In the genomic region with DNA sequence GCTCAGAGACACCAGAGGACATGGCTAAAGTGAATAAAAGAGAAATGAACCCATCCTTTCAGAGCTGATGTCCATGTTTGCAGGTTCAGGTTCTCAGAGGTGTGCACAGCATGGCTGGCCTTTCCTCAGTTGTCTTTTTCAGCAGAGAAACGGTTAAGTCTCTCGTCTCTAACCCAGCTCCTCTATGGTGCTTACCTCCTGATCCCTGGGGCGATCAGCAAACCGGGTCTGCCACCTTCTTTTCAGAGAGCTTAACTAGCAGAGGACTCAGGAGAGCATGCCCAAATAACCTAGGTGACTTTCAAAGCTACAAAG, we compare ENCODE assay signal across 11 cellular contexts. TPM values are rescaled to one million over a fixed set of nuclear protein-coding genes. Genes with fewer than 3 reads are reported as not detected.
A peak's percentile ranks its signal among the peaks of the same experiment; 100 is the strongest.
DNase-seq lines count a peak whose midpoint lies in the region; ATAC-seq, FAIRE-seq and TF ChIP-seq lines count a peak whose summit lies in the region.
"Had no signal": no experiment of that assay in that cellular context is flagged by ENCODE, and none has a peak within 500 bp of the region (broad histone marks: within the 10 kb centered on the region; RNA-seq: fewer than 3 reads in every experiment).

No MANE protein-coding gene starts in this region.

- H3K27me3 Mint-ChIP-seq in activated CD8-positive, alpha-beta T cell treated with anti-CD3 and anti-CD28 coated beads for 36 hours: no peaks in the 10 kb centered on the region
- peaks cover 0 to 19% of the 10 kb centered on the region in 2 donors for H3K27me3 Mint-ChIP-seq in natural killer cell treated with Interleukin-12 subunit alpha and Interleukin-12 subunit beta and Interleukin-15 and Interleukin-18, amount 100 ng/mL, for 72 hours

- ATAC-seq in HG02588 (IDR thresholded peaks at IDR 0.05; ENCODE audit: unreplicated experiment) (peak; percentile 18), HG03280 (IDR thresholded peaks at IDR 0.05; ENCODE audit: unreplicated experiment) (no peak), GM21515 (IDR thresholded peaks at IDR 0.05; ENCODE audit: unreplicated experiment) (no peak)
- no peak for ATAC-seq in activated CD8-positive, alpha-beta T cell treated with anti-CD3 and anti-CD28 coated beads for 36 hours
- ATAC-seq in natural killer cell treated with Interleukin-12 subunit alpha and Interleukin-12 subunit beta and Interleukin-15 and Interleukin-18, amount 100 ng/mL, for 72 hours: no peak

- intact Hi-C loops in activated CD8-positive, alpha-beta T cell treated with anti-CD3 and anti-CD28 coated beads for 36 hours (cut with micrococcal nuclease): loop anchor here (5.0 kb wide), 1 partner anchor 64 kb away; no protein-coding TSS in a partner anchor

- POLR2A ChIA-PET in activated CD8-positive, alpha-beta T cell treated with anti-CD3 and anti-CD28 coated beads for 36 hours (lab: Charles Lee): interaction anchor here (1.2 to 4.1 kb wide), 6 partner anchors 9 to 68 kb away, joined by 4 to 33 read pairs (median 8); a partner anchor contains a TSS

- CTCF ChIA-PET in activated CD8-positive, alpha-beta T cell treated with anti-CD3 and anti-CD28 coated beads for 36 hours (lab: Charles Lee): interaction anchor here (1.0 to 5.0 kb wide), 8 partner anchors 9 to 873 kb away, joined by 3 to 46 read pairs (median 4); a partner anchor contains a TSS

- TF ChIP-seq CTCF in activated CD8-positive, alpha-beta T cell treated with anti-CD3 and anti-CD28 coated beads for 36 hours (IDR thresholded peaks at IDR 0.05): no peak

- no peak for FAIRE-seq in GM12891 (lab: Jason Lieb, UNC)
- FAIRE-seq: astrocyte, islet of Langerhans had no signal

- peak overlapping the region; percentile 94 for H3K27ac Mint-ChIP-seq in activated CD8-positive, alpha-beta T cell treated with anti-CD3 and anti-CD28 coated beads for 36 hours
- peak overlapping the region; percentile 96 to 97 for H3K27ac Mint-ChIP-seq in natural killer cell treated with Interleukin-12 subunit alpha and Interleukin-12 subunit beta and Interleukin-15 and Interleukin-18, amount 100 ng/mL, for 72 hours

- DNase-seq in GM12891 (ENCODE audit: insufficient read length, low spot score) (no peak), DMS 273 (lab: John Stamatoyannopoulos, UW; ENCODE audit: unreplicated experiment) (no peak), erythroblast (lab: John Stamatoyannopoulos, UW) (no peak)
- no peak for DNase-seq in activated CD8-positive, alpha-beta T cell treated with anti-CD3 and anti-CD28 coated beads for 36 hours
- DNase-seq in natural killer cell treated with Interleukin-12 subunit alpha and Interleukin-12 subunit beta and Interleukin-15 and Interleukin-18, amount 100 ng/mL, for 72 hours (ENCODE audit: low spot score): no peak

- peaks cover 29% of the 10 kb centered on the region for H3K4me1 Mint-ChIP-seq in activated CD8-positive, alpha-beta T cell treated with anti-CD3 and anti-CD28 coated beads for 36 hours (ENCODE audit: low read depth)
- peaks cover 19 to 36% of the 10 kb centered on the region in 2 donors for H3K4me1 Mint-ChIP-seq in natural killer cell treated with Interleukin-12 subunit alpha and Interleukin-12 subunit beta and Interleukin-15 and Interleukin-18, amount 100 ng/mL, for 72 hours (ENCODE audit: low read depth in 2 of 2)

- H3K9me3 Mint-ChIP-seq in activated CD8-positive, alpha-beta T cell treated with anti-CD3 and anti-CD28 coated beads for 36 hours: no peaks in the 10 kb centered on the region
- no peaks in the 10 kb centered on the region for H3K9me3 Mint-ChIP-seq in natural killer cell treated with Interleukin-12 subunit alpha and Interleukin-12 subunit beta and Interleukin-15 and Interleukin-18, amount 100 ng/mL, for 72 hours

- peak overlapping the region; percentile 77 for H3K4me3 Mint-ChIP-seq in activated CD8-positive, alpha-beta T cell treated with anti-CD3 and anti-CD28 coated beads for 36 hours
- H3K4me3 Mint-ChIP-seq in natural killer cell treated with Interleukin-12 subunit alpha and Interleukin-12 subunit beta and Interleukin-15 and Interleukin-18, amount 100 ng/mL, for 72 hours: peak overlapping the region; percentile 75

- TF ChIP-seq POLR2A in GM12891 (IDR thresholded peaks at IDR 0.05; ENCODE audit: low read depth, low read length) (no peak), erythroblast (IDR thresholded peaks at IDR 0.05; ENCODE audit: low read length) (no peak)

- H3K36me3 Mint-ChIP-seq in activated CD8-positive, alpha-beta T cell treated with anti-CD3 and anti-CD28 coated beads for 36 hours (ENCODE audit: low read depth): no peaks in the 10 kb centered on the region
- H3K36me3 Mint-ChIP-seq in natural killer cell treated with Interleukin-12 subunit alpha and Interleukin-12 subunit beta and Interleukin-15 and Interleukin-18, amount 100 ng/mL, for 72 hours: no peaks in the 10 kb centered on the region

TF ChIP-seq in GM12891, 5 proteins besides CTCF, POLR2A, EP300 and RAD21:
- peak; percentile 81 for TF ChIP-seq POLR2AphosphoS5 (IDR thresholded peaks at IDR 0.05; ENCODE audit: low read depth, low read length)
- TF ChIP-seq SPI1 (IDR thresholded peaks at IDR 0.05; ENCODE audit: low read depth, low read length): no peak

RNA-seq across cellular contexts. Expression of a gene that starts 0.2 kb away (rescaled TPM):
- polyA plus RNA-seq in GM12891 (2012; ENCODE audit: low read depth, missing spikeins): 14.5 TPM
- total RNA-seq in activated CD8-positive, alpha-beta T cell treated with anti-CD3 and anti-CD28 coated beads for 36 hours: 1 to 10 TPM; 6.7 to 8.6 TPM
- 1 to 10 TPM; 1.8 to 6.6 TPM for total RNA-seq in natural killer cell treated with Interleukin-12 subunit alpha and Interleukin-12 subunit beta and Interleukin-15 and Interleukin-18, amount 100 ng/mL, for 72 hours
- total RNA-seq: epithelial cell of proximal tubule had no signal
